ENCODE assay signal across 12 cellular contexts in genomic region chr17:49836111-49837030, GRCh38. TPM values are rescaled to one million over a fixed set of nuclear protein-coding genes. Genes with fewer than 3 reads are reported as not detected.
A peak's percentile ranks its signal among the peaks of the same experiment; 100 is the strongest.
DNase-seq lines count a peak whose midpoint lies in the region; ATAC-seq, FAIRE-seq and TF ChIP-seq lines count a peak whose summit lies in the region.
"Had no signal": no experiment of that assay in that cellular context is flagged by ENCODE, and none has a peak within 500 bp of the region (broad histone marks: within the 10 kb centered on the region; RNA-seq: fewer than 3 reads in every experiment).

No MANE protein-coding gene starts in this region.

- peak overlapping the region in 9 of 10 donors; percentile 3 to 78 (median 57) for H3K27ac Mint-ChIP-seq in naive thymus-derived CD8-positive, alpha-beta T cell
- peak overlapping the region in 1 of 2 donors; percentile 40 for H3K27ac Mint-ChIP-seq in natural killer cell

- H3K9ac ChIP-seq in BLaER1 treated with 17β-estradiol and CSF1 and Interleukin-3, amounts not matched to agents 10 nM and 100 nM, result peak overlapping the region in 7 of 11 experiments; percentile 10 to 66 (median 53); a peak in 13 of 22 replicates
- H3K9ac ChIP-seq in Loucy (ENCODE audit: low read depth, low read length, poor library complexity, severe bottlenecking) (peak overlapping the region; percentile 19), endothelial cell of umbilical vein (replicated peaks; ENCODE audit: extremely low read depth, insufficient read depth, low read length) (peak overlapping the region; percentile 69)

- H3F3A ChIP-seq in Loucy (ENCODE audit: low read depth), result peaks cover 6% of the 10 kb centered on the region; the same call in 1 of the 2 replicates

- H3K36me3 ChIP-seq in BLaER1 treated with 17β-estradiol and CSF1 and Interleukin-3, amounts not matched to agents 10 nM and 100 nM, result peaks cover 8 to 48% (median 37%) of the 10 kb centered on the region in 11 experiments
- H3K36me3 ChIP-seq in Loucy (ENCODE audit: insufficient read depth, low read length), result peaks cover 12% of the 10 kb centered on the region; the same call in 1 of the 2 replicates
- peaks cover 0 to 7% of the 10 kb centered on the region in 2 experiments for H3K36me3 ChIP-seq in endothelial cell of umbilical vein (ENCODE audit: control insufficient read depth in 2 of 2, extremely low read depth in 1 of 2, insufficient read depth in 2 of 2, low read length in 2 of 2)

- no peaks in the 10 kb centered on the region for H4K20me1 ChIP-seq in BLaER1 treated with 17β-estradiol and CSF1 and Interleukin-3, amounts not matched to agents 10 nM and 100 nM
- no peaks in the 10 kb centered on the region for H4K20me1 ChIP-seq in Loucy (ENCODE audit: insufficient read depth, low read length, poor library complexity, severe bottlenecking)
- H4K20me1 ChIP-seq in endothelial cell of umbilical vein (replicated peaks; ENCODE audit: control insufficient read depth, extremely low read depth, insufficient read depth, low read length), result no peaks in the 10 kb centered on the region

- DNase-seq in endothelial cell of umbilical vein (ENCODE audit: low read depth, low spot score), result peak; percentile 94
- no peak for DNase-seq in naive thymus-derived CD8-positive, alpha-beta T cell
- no peak for DNase-seq in natural killer cell
- no peak for DNase-seq in NCI-H524 treated with DMSO at 0.1 percent for 48 hours (lab: John Stamatoyannopoulos, UW)
- DNase-seq: GDM1; NCI-H526 treated with DMSO at 0.1 percent for 48 hours; stimulated activated naive CD8-positive, alpha-beta T cell treated with anti-CD3 and anti-CD28 coated beads, Interleukin-15, amount 100 ng/mL, for 72 hours had no signal

- dilution Hi-C loops in endothelial cell of umbilical vein (cut with MboI; ENCODE audit: extremely low pct_ligation_motif_present, low sequenced_read_pairs), result no loop called here

- H3K27me3 ChIP-seq in BLaER1 treated with 17β-estradiol and CSF1 and Interleukin-3, amounts not matched to agents 10 nM and 100 nM, result no peaks in the 10 kb centered on the region
- no peaks in the 10 kb centered on the region for H3K27me3 ChIP-seq in Loucy (ENCODE audit: insufficient read depth, low read length, poor library complexity, severe bottlenecking)
- no peaks in the 10 kb centered on the region for H3K27me3 ChIP-seq in endothelial cell of umbilical vein (ENCODE audit: control insufficient read depth in 2 of 2, insufficient read depth in 2 of 2, low read length in 2 of 2)

- TF ChIP-seq CTCF in Loucy (conservative IDR thresholded peaks at IDR 0.05; ENCODE audit: low read length) (no peak), endothelial cell of umbilical vein (IDR thresholded peaks at IDR 0.05; ENCODE audit: extremely low read depth in 1 of 2, insufficient read depth in 1 of 2, low read depth in 1 of 2, low read length in 2 of 2) (no peak), natural killer cell (IDR thresholded peaks at IDR 0.05) (no peak)

- H3K36me3 Mint-ChIP-seq in naive thymus-derived CD8-positive, alpha-beta T cell, result peaks cover 0 to 50% (median 11%) of the 10 kb centered on the region in 3 donors
- H3K36me3 Mint-ChIP-seq in natural killer cell, result no peaks in the 10 kb centered on the region

- H3K27ac ChIP-seq in BLaER1 treated with 17β-estradiol and CSF1 and Interleukin-3, amounts not matched to agents 10 nM and 100 nM, result peak overlapping the region in 9 of 11 experiments; percentile 23 to 79 (median 69); a peak in 17 of 22 replicates
- H3K27ac ChIP-seq in endothelial cell of umbilical vein (ENCODE audit: insufficient read depth, low read depth, low read length), result peak overlapping the region; percentile 77

- no peaks in the 10 kb centered on the region for H3K9me2 ChIP-seq in Loucy (replicated peaks; ENCODE audit: low read depth, low read length)

- H3K27me3 Mint-ChIP-seq in naive thymus-derived CD8-positive, alpha-beta T cell, result no peaks in the 10 kb centered on the region
- no peaks in the 10 kb centered on the region for H3K27me3 Mint-ChIP-seq in natural killer cell (ENCODE audit: low read depth in 2 of 2)
- H3K27me3 Mint-ChIP-seq: stimulated activated naive CD8-positive, alpha-beta T cell treated with anti-CD3 and anti-CD28 coated beads, Interleukin-15, amount 100 ng/mL, for 72 hours had no signal

- no TSS peak for BruUV-seq in endothelial cell of umbilical vein (replicated peaks; lab: Mats Ljungman, UMichigan)

- peak; percentile 63 for TF ChIP-seq POLR2A in endothelial cell of umbilical vein (IDR thresholded peaks at IDR 0.05; ENCODE audit: low read depth, low read length)

- ATAC-seq in naive thymus-derived CD8-positive, alpha-beta T cell, result no peak
- ATAC-seq in natural killer cell (no peak), HG03039 (IDR thresholded peaks at IDR 0.05; ENCODE audit: unreplicated experiment) (no peak), GM18498 (IDR thresholded peaks at IDR 0.05; ENCODE audit: unreplicated experiment) (no peak)
- ATAC-seq: stimulated activated naive CD8-positive, alpha-beta T cell treated with anti-CD3 and anti-CD28 coated beads, Interleukin-15, amount 100 ng/mL, for 72 hours had no signal

- peak overlapping the region; percentile 70 to 90 (median 86) for H3K4me2 ChIP-seq in BLaER1 treated with 17β-estradiol and CSF1 and Interleukin-3, amounts not matched to agents 10 nM and 100 nM
- H3K4me2 ChIP-seq in Loucy (ENCODE audit: low read depth, low read length, poor library complexity, severe bottlenecking) (peak overlapping the region; percentile 36), endothelial cell of umbilical vein (ENCODE audit: insufficient read depth, low read length) (peak overlapping the region; percentile 32)

- FAIRE-seq in endothelial cell of umbilical vein (lab: Jason Lieb, UNC), result peak; percentile 96
- FAIRE-seq: TTC549 had no signal

- H3K9me1 ChIP-seq in endothelial cell of umbilical vein (replicated peaks; ENCODE audit: control insufficient read depth, extremely low read depth, insufficient read depth, low read length), result no peaks in the 10 kb centered on the region

- H2AFZ ChIP-seq in Loucy (ENCODE audit: low read length) (no peak overlapping the region), endothelial cell of umbilical vein (ENCODE audit: low read depth, low read length) (no peak overlapping the region)

- H3K4me3 Mint-ChIP-seq in naive thymus-derived CD8-positive, alpha-beta T cell, result no peak overlapping the region
- H3K4me3 Mint-ChIP-seq in natural killer cell, result no peak overlapping the region
- H3K4me3 Mint-ChIP-seq: stimulated activated naive CD8-positive, alpha-beta T cell treated with anti-CD3 and anti-CD28 coated beads, Interleukin-15, amount 100 ng/mL, for 72 hours had no signal

- H3K4me1 ChIP-seq in BLaER1 treated with 17β-estradiol and CSF1 and Interleukin-3, amounts not matched to agents 10 nM and 100 nM, result peaks cover 83 to 100% (median 94%) of the 10 kb centered on the region in 10 experiments
- H3K4me1 ChIP-seq in Loucy (ENCODE audit: insufficient read depth, low read length, poor library complexity, severe bottlenecking) (peaks cover 78% of the 10 kb centered on the region), endothelial cell of umbilical vein (ENCODE audit: control insufficient read depth, extremely low read depth, insufficient read depth, low read length) (peaks cover 66% of the 10 kb centered on the region)

- POLR2A ChIA-PET in endothelial cell of umbilical vein (lab: Charles Lee), result no interaction called here
- POLR2A ChIA-PET in naive thymus-derived CD8-positive, alpha-beta T cell (lab: Charles Lee), result interaction anchor here (1.7 kb wide), 1 partner anchor 14 kb away, joined by 3 read pairs; no protein-coding TSS in a partner anchor

- no peaks in the 10 kb centered on the region; the same call in 1 of the 2 replicates for H3K79me2 ChIP-seq in Loucy (ENCODE audit: insufficient read depth, low read length)
- H3K79me2 ChIP-seq in endothelial cell of umbilical vein (ENCODE audit: control insufficient read depth, insufficient read depth, low read length), result no peaks in the 10 kb centered on the region

- peaks cover 0 to 17% (median 9%) of the 10 kb centered on the region in 11 experiments; a peak in 10 of 22 replicates for H3K9me3 ChIP-seq in BLaER1 treated with 17β-estradiol and CSF1 and Interleukin-3, amounts not matched to agents 10 nM and 100 nM (replicated peaks in 1 of 11)
- no peaks in the 10 kb centered on the region for H3K9me3 ChIP-seq in Loucy (ENCODE audit: insufficient read depth, low read depth, low read length)
- H3K9me3 ChIP-seq in endothelial cell of umbilical vein (replicated peaks; ENCODE audit: control insufficient read depth, insufficient read depth, low read length), result no peaks in the 10 kb centered on the region

- intact Hi-C loops in endothelial cell of umbilical vein (cut with micrococcal nuclease), result loop anchor here (1.0 kb wide), 3 partner anchors 9 to 60 kb away; partner anchors contain the start of gene KAT7
- intact Hi-C loops in natural killer cell (cut with micrococcal nuclease), result no loop called here

- peak overlapping the region in 5 of 10 experiments; percentile 4 to 35 (median 32); a peak in 6 of 20 replicates for H3K4me3 ChIP-seq in BLaER1 treated with 17β-estradiol and CSF1 and Interleukin-3, amounts not matched to agents 10 nM and 100 nM
- H3K4me3 ChIP-seq in Loucy (ENCODE audit: low read length, poor library complexity, severe bottlenecking) (no peak overlapping the region), endothelial cell of umbilical vein (replicated peaks in 1 of 3; ENCODE audit: insufficient read depth in 1 of 3, low read depth in 1 of 3, low read length in 3 of 3) (peak overlapping the region in 1 of 3 experiments; percentile 21)

- no peaks in the 10 kb centered on the region for H3K9me3 Mint-ChIP-seq in naive thymus-derived CD8-positive, alpha-beta T cell
- H3K9me3 Mint-ChIP-seq in natural killer cell, result no peaks in the 10 kb centered on the region
- H3K9me3 Mint-ChIP-seq: stimulated activated naive CD8-positive, alpha-beta T cell treated with anti-CD3 and anti-CD28 coated beads, Interleukin-15, amount 100 ng/mL, for 72 hours had no signal

- CTCF ChIA-PET in endothelial cell of umbilical vein (lab: Charles Lee), result interaction anchor here (0.6 to 1.3 kb wide), 5 partner anchors 10 to 162 kb away, joined by 3 to 6 read pairs (median 3); no protein-coding TSS in a partner anchor

- peaks cover 0 to 19% (median 11%) of the 10 kb centered on the region in 4 donors for H3K4me1 Mint-ChIP-seq in naive thymus-derived CD8-positive, alpha-beta T cell
- H3K4me1 Mint-ChIP-seq in natural killer cell, result peaks cover 23 to 25% of the 10 kb centered on the region in 2 donors
- H3K4me1 Mint-ChIP-seq: stimulated activated naive CD8-positive, alpha-beta T cell treated with anti-CD3 and anti-CD28 coated beads, Interleukin-15, amount 100 ng/mL, for 72 hours had no signal

RNA-seq across cellular contexts. Expression of gene TAC4, which starts 11.5 kb away (rescaled TPM):
- not detected in 2 replicates for total RNA-seq in endothelial cell of umbilical vein
- polyA plus RNA-seq in endothelial cell of umbilical vein, result 0.19 and 0.27 TPM in 2 replicates
- 0.14 and 0.27 TPM in 2 replicates for polyA plus RNA-seq in endothelial cell of umbilical vein (2011; cell fraction: cytosol; rRNA removed)
- polyA plus RNA-seq in endothelial cell of umbilical vein (2011; cell fraction: nucleus; rRNA removed), result 0.32 TPM in 1 of 2 replicates, not detected in the other
- not detected in 2 replicates for polyA plus RNA-seq in endothelial cell of umbilical vein (2012)
- polyA minus RNA-seq in endothelial cell of umbilical vein, result not detected in 2 replicates
- polyA minus RNA-seq in endothelial cell of umbilical vein (2011; cell fraction: cytosol; rRNA and poly(A)+ RNA removed), result not detected
- not detected in 2 replicates for polyA minus RNA-seq in endothelial cell of umbilical vein (2011; cell fraction: nucleus; rRNA and poly(A)+ RNA removed)
- not detected for total RNA-seq in naive thymus-derived CD8-positive, alpha-beta T cell
- polyA plus RNA-seq in naive thymus-derived CD8-positive, alpha-beta T cell, result not detected
- not detected for total RNA-seq in natural killer cell

RNA-seq across cellular contexts. Expression of gene KAT7, which starts 47.9 kb away (rescaled TPM):
- total RNA-seq in endothelial cell of umbilical vein (64.9 and 66.2 TPM in 2 replicates), natural killer cell (100 to 1,000 TPM; 195 to 231 (median 213) TPM)
- polyA plus RNA-seq in endothelial cell of umbilical vein, result 35.0 and 44.5 TPM in 2 replicates
- polyA plus RNA-seq in endothelial cell of umbilical vein (2011; cell fraction: cytosol; rRNA removed), result 31.0 and 39.9 TPM in 2 replicates
- 63.1 and 64.3 TPM in 2 replicates for polyA plus RNA-seq in endothelial cell of umbilical vein (2011; cell fraction: nucleus; rRNA removed)
- 30.7 TPM in 2 replicates for polyA plus RNA-seq in endothelial cell of umbilical vein (2012)
- 106 and 112 TPM in 2 replicates for polyA minus RNA-seq in endothelial cell of umbilical vein
- polyA minus RNA-seq in endothelial cell of umbilical vein (2011; cell fraction: cytosol; rRNA and poly(A)+ RNA removed), result 21.7 TPM
- polyA minus RNA-seq in endothelial cell of umbilical vein (2011; cell fraction: nucleus; rRNA and poly(A)+ RNA removed), result 104 and 144 TPM in 2 replicates
- 100 to 1,000 TPM; 120 TPM for total RNA-seq in naive thymus-derived CD8-positive, alpha-beta T cell
- 10 to 100 TPM; 34.4 to 51.1 (median 39.2) TPM for polyA plus RNA-seq in naive thymus-derived CD8-positive, alpha-beta T cell

Comparison
In these comparisons a context has a peak if more than half of its experiments do, and no peak if none do; other contexts are left out.
1. H3K4me2 ChIP-seq: peak in every context shown above with its lines; median percentile 86 in BLaER1 treated with 17β-estradiol and CSF1 and Interleukin-3, amounts not matched to agents 10 nM and 100 nM; 36 in Loucy; 32 in endothelial cell of umbilical vein.
2. H3K9ac ChIP-seq: peak in every context shown above with its lines; median percentile 69 in endothelial cell of umbilical vein; 53 in BLaER1 treated with 17β-estradiol and CSF1 and Interleukin-3, amounts not matched to agents 10 nM and 100 nM; 19 in Loucy.